Comparison of ENCODE assay signal across 1 cellular context in genomic region chr11:19722702-19723101, GRCh38.
TF ChIP-seq lines count a peak whose summit lies in the region.

No MANE protein-coding gene starts in this region.

TF ChIP-seq in GM23338, 12 proteins besides CTCF, POLR2A, EP300 and RAD21:
- TF ChIP-seq ZNF462 (CRISPR knock-in tag; IDR thresholded peaks at IDR 0.05) (no peak), ZNF114 (CRISPR knock-in tag; IDR thresholded peaks at IDR 0.05) (no peak), STAT1 (IDR thresholded peaks at IDR 0.05; ENCODE audit: unreplicated experiment) (no peak), REST (IDR thresholded peaks at IDR 0.05; ENCODE audit: unreplicated experiment) (no peak), NANOG (IDR thresholded peaks at IDR 0.05; ENCODE audit: borderline replicate concordance) (no peak), POLR2AphosphoS5 (IDR thresholded peaks at IDR 0.05; ENCODE audit: low read depth) (no peak), EZH2 (IDR thresholded peaks at IDR 0.05; ENCODE audit: low read depth, unreplicated experiment) (no peak), EZH2phosphoT487 (IDR thresholded peaks at IDR 0.05; ENCODE audit: unreplicated experiment) (no peak), JUNB (IDR thresholded peaks at IDR 0.05; ENCODE audit: unreplicated experiment) (no peak), ETS1 (IDR thresholded peaks at IDR 0.05) (no peak), ZNF331 (CRISPR knock-in tag; IDR thresholded peaks at IDR 0.05; ENCODE audit: low read depth) (no peak), CREB1 (CRISPR knock-in tag; IDR thresholded peaks at IDR 0.05; ENCODE audit: low read depth) (no peak)
